Comparison of ENCODE assay signal across 20 cellular contexts in the genomic region with DNA sequence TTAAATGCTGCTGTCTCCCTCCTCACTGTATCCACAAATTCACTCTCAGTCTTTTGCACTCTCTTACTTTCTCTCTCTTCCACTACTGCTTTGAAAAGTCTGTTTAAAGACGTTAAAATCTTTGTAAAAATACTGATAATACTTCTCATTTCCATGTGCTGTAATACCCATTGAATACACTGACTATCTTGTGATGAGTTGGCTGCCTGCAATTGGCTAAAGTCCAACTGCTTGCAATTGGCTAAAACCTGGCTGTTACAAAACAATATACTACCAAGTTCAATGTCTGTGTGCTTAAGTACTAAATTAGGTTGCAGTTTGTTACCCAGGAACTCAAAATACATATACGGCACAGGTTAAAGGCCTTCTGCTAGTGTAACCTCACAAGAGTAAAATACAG.
DNase-seq lines count a peak whose midpoint lies in the region; ATAC-seq and TF ChIP-seq lines count a peak whose summit lies in the region.
"Had no signal": no experiment of that assay in that cellular context is flagged by ENCODE, and none has a peak within 500 bp of the region (broad histone marks: within the 10 kb centered on the region; RNA-seq: fewer than 3 reads in every experiment).

No MANE protein-coding gene starts in this region.

- TF ChIP-seq POLR2A in ovary (IDR thresholded peaks at IDR 0.05) = no peak

- intact Hi-C loops in right cardiac atrium (cut with DNase I) (no loop called here), ovary (cut with DNase I) (no loop called here)

- 44% methylated on average over 2 of the region's 2 CpGs for WGBS in right cardiac atrium
- 34 to 42% (median 34%) methylated on average over 2 of the region's 2 CpGs for WGBS in ovary, 3 donors

- H3K36me3 ChIP-seq in right atrium auricular region (no peaks in the 10 kb centered on the region), ovary (no peaks in the 10 kb centered on the region)
- H3K36me3 ChIP-seq: esophagus squamous epithelium had no signal

- H3K27ac ChIP-seq in right cardiac atrium (ENCODE audit: low read length) = no peak overlapping the region
- H3K27ac ChIP-seq in right atrium auricular region = no peak overlapping the region
- no peak overlapping the region for H3K27ac ChIP-seq in ovary
- no peak overlapping the region for H3K27ac ChIP-seq in caudate nucleus (ENCODE audit: low read depth, low read length)

- no peak overlapping the region for H3K4me3 ChIP-seq in right cardiac atrium (ENCODE audit: low read length)
- no peak overlapping the region for H3K4me3 ChIP-seq in right atrium auricular region
- no peak overlapping the region for H3K4me3 ChIP-seq in fibroblast of mammary gland (ENCODE audit: control insufficient read depth, low read depth, low read length)
- H3K4me3 ChIP-seq in ovary = no peak overlapping the region
- H3K4me3 ChIP-seq: esophagus squamous epithelium had no signal

- TF ChIP-seq EP300 in ovary (IDR thresholded peaks at IDR 0.05) = no peak

- H3K9me3 ChIP-seq in right cardiac atrium (ENCODE audit: control insufficient read depth, low read length) (no peaks in the 10 kb centered on the region), right atrium auricular region (no peaks in the 10 kb centered on the region), ovary (no peaks in the 10 kb centered on the region)
- H3K9me3 ChIP-seq: esophagus squamous epithelium had no signal

- H3K4me1 ChIP-seq in right cardiac atrium (ENCODE audit: control insufficient read depth, insufficient read depth, low read length) (no peaks in the 10 kb centered on the region), right atrium auricular region (no peaks in the 10 kb centered on the region), ovary (ENCODE audit: insufficient read depth) (no peaks in the 10 kb centered on the region)
- H3K4me1 ChIP-seq: esophagus squamous epithelium had no signal

- ATAC-seq in right cardiac atrium = peak in 1 of 2 donors; percentile 55
- ATAC-seq: left ventricle myocardium superior had no signal

- DNase-seq in right cardiac atrium (peak in 2 of 3 donors; percentile 34 to 67), right atrium auricular region (ENCODE audit: low spot score) (no peak), fibroblast of mammary gland (ENCODE audit: low read depth) (peak; percentile 79), ovary (peak in 3 of 5 donors; percentile 48 to 79 (median 64)), caudate nucleus (lab: John Stamatoyannopoulos, UW) (no peak), mesenteric fat pad (ENCODE audit: low spot score) (no peak), HPDE6-E6E7 (ENCODE audit: extremely low spot score) (no peak), SK-N-DZ (ENCODE audit: low spot score) (no peak)
- DNase-seq: activated CD4-positive, CD25-positive, alpha-beta regulatory T cell; activated CD8-positive, alpha-beta memory T cell treated with anti-CD3 and anti-CD28 coated beads for 24 hours; CD8-positive, alpha-beta memory T cell; DMS79; effector CD4-positive, alpha-beta T cell; esophagus squamous epithelium; H7; left ventricle myocardium superior; NCI-H1694; NCI-H446 treated with DMSO at 0.1 percent for 48 hours; SHP77; stimulated activated CD4-positive, alpha-beta T cell treated with anti-CD3 and anti-CD28 coated beads, Interleukin-12 subunit alpha, Interleukin-12 subunit beta, amount 100 ng/mL, for 4 hours had no signal

- no peak for TF ChIP-seq CTCF in right atrium auricular region (IDR thresholded peaks at IDR 0.05)
- TF ChIP-seq CTCF in fibroblast of mammary gland (conservative IDR thresholded peaks at IDR 0.05; ENCODE audit: control insufficient read depth, insufficient read depth, low read depth, low read length) = no peak
- TF ChIP-seq CTCF in ovary (IDR thresholded peaks at IDR 0.05) = no peak

- H3K27me3 ChIP-seq in right cardiac atrium (ENCODE audit: control insufficient read depth, insufficient read depth) (no peaks in the 10 kb centered on the region), right atrium auricular region (no peaks in the 10 kb centered on the region), ovary (no peaks in the 10 kb centered on the region)
- H3K27me3 ChIP-seq: esophagus squamous epithelium had no signal

Comparison
In these comparisons a context has a peak if more than half of its experiments do, and no peak if none do; other contexts are left out.
1. DNase-seq: peak in right cardiac atrium (2 of 3), fibroblast of mammary gland (single experiment) and ovary (3 of 5); none in right atrium auricular region (single experiment), caudate nucleus (0 of 61), mesenteric fat pad (single experiment), HPDE6-E6E7 (single experiment) and SK-N-DZ (single experiment).